Comparison of ENCODE assay signal across 24 cellular contexts in genomic region chr2:19758658-19759057, GRCh38.
"Had no signal": no experiment of that assay in that cellular context is flagged by ENCODE, and none has a peak within 500 bp of the region (broad histone marks: within the 10 kb centered on the region; RNA-seq: fewer than 3 reads in every experiment).

No MANE protein-coding gene starts in this region.

- H3K27ac ChIP-seq: neural progenitor cell, ovary, parathyroid adenoma, psoas muscle, right lobe of liver, sigmoid colon, stomach, thyroid gland, tibial nerve, upper lobe of left lung, vagina had no signal

- H3K4me1 ChIP-seq: parathyroid adenoma, psoas muscle, right lobe of liver, stomach, thyroid gland, tibial nerve, upper lobe of left lung, vagina had no signal

- H3K4me2 ChIP-seq: neural progenitor cell had no signal

- H3K27me3 ChIP-seq: neural progenitor cell, ovary, right lobe of liver, sigmoid colon, stomach, thyroid gland, tibial nerve, upper lobe of left lung, vagina had no signal

- H3K9me3 ChIP-seq: ovary, psoas muscle, right lobe of liver, sigmoid colon, stomach, thoracic aorta, thyroid gland, tibial nerve, upper lobe of left lung, vagina had no signal

- H3K9ac ChIP-seq: neural progenitor cell, parathyroid adenoma had no signal

- H3K4me3 ChIP-seq: neural progenitor cell, ovary, psoas muscle, right lobe of liver, sigmoid colon, stomach, thoracic aorta, thyroid gland, tibial nerve, upper lobe of left lung, vagina had no signal

- H2AFZ ChIP-seq: neural progenitor cell, parathyroid adenoma had no signal

- H3K79me2 ChIP-seq: parathyroid adenoma had no signal

- DNase-seq: natural killer cell; occipital lobe; ovary; posterior cingulate gyrus; psoas muscle; right lobe of liver; sigmoid colon; small intestine; stimulated activated CD4-positive, alpha-beta T cell treated with anti-CD3 and anti-CD28 coated beads, Interleukin-15, amount 100 ng/mL, for 24 hours; stimulated activated CD4-positive, alpha-beta T cell treated with anti-CD3 and anti-CD28 coated beads, Interleukin-2, amount 100 ng/mL, for 24 hours; stimulated activated CD4-positive, alpha-beta T cell treated with anti-CD3 and anti-CD28 coated beads, Interleukin-2, amount 100 ng/mL, for 48 hours; stimulated activated CD4-positive, alpha-beta T cell treated with anti-CD3 and anti-CD28 coated beads, Interleukin-4, amount 100 ng/mL, for 24 hours; stimulated activated naive B cell treated with anti-CD40 and anti-IgM and Interleukin-4, amounts not matched to agents 10 μg/mL and 1 μg/mL and 100 μg/mL, for 72 hours; stimulated activated naive CD4-positive, alpha-beta T cell treated with Interleukin-2 at 50 U/mL for 16 hours; stomach; thyroid gland; trophoblast cell; upper lobe of left lung had no signal

- H3K36me3 ChIP-seq: neural progenitor cell, ovary, right lobe of liver, sigmoid colon, stomach, thoracic aorta, thyroid gland, tibial nerve, upper lobe of left lung, vagina had no signal

- ATAC-seq: natural killer cell; psoas muscle; right lobe of liver; stimulated activated effector memory CD8-positive, alpha-beta T cell treated with anti-CD3 and anti-CD28 coated beads, Interleukin-12 subunit alpha, Interleukin-12 subunit beta, amount 100 ng/mL, for 72 hours; stimulated activated naive B cell treated with anti-CD40 and anti-IgM and Interleukin-4, amounts not matched to agents 10 μg/mL and 1 μg/mL and 100 μg/mL, for 72 hours had no signal
